8 cellular contexts compared by ENCODE assay signal in the genomic region with DNA sequence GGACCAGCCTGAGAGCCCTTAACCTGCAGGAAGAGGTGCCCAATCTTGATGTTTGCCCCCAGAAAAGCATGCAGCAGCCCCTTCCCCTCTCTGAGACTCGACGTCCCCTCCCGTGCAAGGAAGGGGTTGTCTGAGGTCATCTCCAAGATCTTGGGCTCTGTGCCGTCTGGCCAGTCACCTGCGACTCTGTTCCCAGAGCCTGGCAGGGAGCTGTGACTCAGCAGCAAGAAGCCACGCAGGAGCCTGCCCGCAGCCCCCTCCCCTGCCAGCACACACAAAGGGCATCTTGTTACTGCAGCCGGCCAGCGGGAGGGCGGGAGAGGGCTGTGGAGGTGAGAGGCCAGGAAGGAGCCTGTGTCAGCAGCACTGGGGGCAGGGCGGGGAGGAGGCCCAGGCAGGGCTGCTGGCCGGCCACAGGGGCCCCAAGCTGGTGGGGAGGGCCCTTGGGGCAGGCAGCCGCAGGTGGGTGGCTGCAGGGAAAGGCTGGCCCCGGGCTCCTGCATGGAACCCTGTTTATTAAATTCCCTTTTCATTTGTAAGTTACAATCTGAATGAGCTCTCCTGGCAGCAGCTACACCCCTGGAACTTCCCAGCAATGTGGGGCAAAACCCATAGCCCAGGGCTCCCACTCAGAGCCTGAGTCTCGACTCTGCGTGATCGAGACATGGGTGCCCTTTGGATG.
DNase-seq lines count a peak whose midpoint lies in the region; ATAC-seq and TF ChIP-seq lines count a peak whose summit lies in the region.

No MANE protein-coding gene starts in this region.

- H3K27me3 Mint-ChIP-seq in CD8-positive, alpha-beta T cell (ENCODE audit: low read depth) = no peaks in the 10 kb centered on the region

- no peak overlapping the region for H3K27ac ChIP-seq in neural cell (ENCODE audit: low read length)
- no peak overlapping the region for H3K27ac ChIP-seq in CD8-positive, alpha-beta T cell (ENCODE audit: low read depth, low read length)

- no peaks in the 10 kb centered on the region for H3K9me2 ChIP-seq in neural cell (ENCODE audit: insufficient read depth, low read length)

- no peak overlapping the region for H2AFZ ChIP-seq in neural cell (ENCODE audit: low read depth, low read length)

- no peaks in the 10 kb centered on the region for H3K4me1 ChIP-seq in CD8-positive, alpha-beta T cell (ENCODE audit: insufficient read depth, low read length)

- H3K27ac Mint-ChIP-seq in CD8-positive, alpha-beta T cell = no peak overlapping the region

- intact Hi-C loops in CD8-positive, alpha-beta T cell (cut with DNase I, micrococcal nuclease) = no loop called here

- CTCF ChIA-PET in CD8-positive, alpha-beta T cell (lab: Charles Lee) = interaction anchor here (1.2 to 1.8 kb wide), 2 partner anchors 87 to 230 kb away, joined by 3 to 4 read pairs; no protein-coding TSS in a partner anchor

- no peaks in the 10 kb centered on the region for H3K9me3 ChIP-seq in neural cell (ENCODE audit: low read length)
- H3K9me3 ChIP-seq in CD8-positive, alpha-beta T cell (ENCODE audit: low read length) = no peaks in the 10 kb centered on the region

- no peaks in the 10 kb centered on the region for H3K36me3 ChIP-seq in neural cell (ENCODE audit: insufficient read depth, low read length)
- no peaks in the 10 kb centered on the region for H3K36me3 ChIP-seq in CD8-positive, alpha-beta T cell (ENCODE audit: insufficient read depth, low read length)

- DNase-seq in DMS153 treated with DMSO at 0.1 percent for 48 hours (lab: John Stamatoyannopoulos, UW; ENCODE audit: unreplicated experiment) = peak; percentile 76
- DNase-seq in NCI-H2196 treated with DMSO at 0.1 percent for 48 hours (lab: John Stamatoyannopoulos, UW; ENCODE audit: unreplicated experiment) = peak; percentile 53
- peak; percentile 56 for DNase-seq in dermis blood vessel endothelial cell
- DNase-seq in stimulated activated CD4-positive, alpha-beta T cell treated with anti-CD3 and anti-CD28 coated beads, Interleukin-4, amount 100 ng/mL, for 24 hours = no peak
- no peak for DNase-seq in CD8-positive, alpha-beta T cell

- no peak for TF ChIP-seq RAD21 in neural cell (conservative IDR thresholded peaks at IDR 0.05)

- H3F3A ChIP-seq in neural cell (ENCODE audit: insufficient read depth, low read length, poor library complexity, severe bottlenecking) = no peaks in the 10 kb centered on the region

- ATAC-seq in HG02970 (IDR thresholded peaks at IDR 0.05; ENCODE audit: low FRiP score, unreplicated experiment) = no peak
- ATAC-seq in HG03469 (IDR thresholded peaks at IDR 0.05; ENCODE audit: unreplicated experiment) = no peak
- ATAC-seq in CD8-positive, alpha-beta T cell = no peak

- POLR2A ChIA-PET in CD8-positive, alpha-beta T cell (lab: Charles Lee) = interaction anchor here (0.9 kb wide), 1 partner anchor 48 kb away, joined by 3 read pairs; no protein-coding TSS in a partner anchor

- no peaks in the 10 kb centered on the region for H3K36me3 Mint-ChIP-seq in CD8-positive, alpha-beta T cell

- H3K79me2 ChIP-seq in neural cell (replicated peaks; ENCODE audit: insufficient read depth, low read length) = no peaks in the 10 kb centered on the region

- TF ChIP-seq EP300 in neural cell (conservative IDR thresholded peaks at IDR 0.05; ENCODE audit: poor library complexity, severe bottlenecking) = no peak

- no peaks in the 10 kb centered on the region for H4K20me1 ChIP-seq in neural cell (ENCODE audit: insufficient read depth)

- H3K9ac ChIP-seq in neural cell (ENCODE audit: low read length) = peak overlapping the region; percentile 29

- H3K9me3 Mint-ChIP-seq in CD8-positive, alpha-beta T cell = no peaks in the 10 kb centered on the region

- no peak overlapping the region for H3K4me3 ChIP-seq in neural cell (ENCODE audit: low read length)
- no peak overlapping the region for H3K4me3 ChIP-seq in CD8-positive, alpha-beta T cell (ENCODE audit: low read depth, low read length)

- no peak overlapping the region for H3K4me3 Mint-ChIP-seq in CD8-positive, alpha-beta T cell

- no peaks in the 10 kb centered on the region for H3K4me1 Mint-ChIP-seq in CD8-positive, alpha-beta T cell (ENCODE audit: low read depth)

- H3K4me2 ChIP-seq in neural cell (ENCODE audit: low read length) = no peak overlapping the region

- no peak for TF ChIP-seq CTCF in neural cell (IDR thresholded peaks at IDR 0.05; ENCODE audit: poor library complexity, severe bottlenecking)
- TF ChIP-seq CTCF in CD8-positive, alpha-beta T cell (IDR thresholded peaks at IDR 0.05) = no peak

- no peaks in the 10 kb centered on the region for H3K27me3 ChIP-seq in neural cell (ENCODE audit: insufficient read depth, low read depth, low read length)
- H3K27me3 ChIP-seq in CD8-positive, alpha-beta T cell (ENCODE audit: insufficient read depth, low read length) = no peaks in the 10 kb centered on the region

TF ChIP-seq in neural cell, 6 proteins besides CTCF, POLR2A, EP300 and RAD21:
- TF ChIP-seq, protein P1, sequence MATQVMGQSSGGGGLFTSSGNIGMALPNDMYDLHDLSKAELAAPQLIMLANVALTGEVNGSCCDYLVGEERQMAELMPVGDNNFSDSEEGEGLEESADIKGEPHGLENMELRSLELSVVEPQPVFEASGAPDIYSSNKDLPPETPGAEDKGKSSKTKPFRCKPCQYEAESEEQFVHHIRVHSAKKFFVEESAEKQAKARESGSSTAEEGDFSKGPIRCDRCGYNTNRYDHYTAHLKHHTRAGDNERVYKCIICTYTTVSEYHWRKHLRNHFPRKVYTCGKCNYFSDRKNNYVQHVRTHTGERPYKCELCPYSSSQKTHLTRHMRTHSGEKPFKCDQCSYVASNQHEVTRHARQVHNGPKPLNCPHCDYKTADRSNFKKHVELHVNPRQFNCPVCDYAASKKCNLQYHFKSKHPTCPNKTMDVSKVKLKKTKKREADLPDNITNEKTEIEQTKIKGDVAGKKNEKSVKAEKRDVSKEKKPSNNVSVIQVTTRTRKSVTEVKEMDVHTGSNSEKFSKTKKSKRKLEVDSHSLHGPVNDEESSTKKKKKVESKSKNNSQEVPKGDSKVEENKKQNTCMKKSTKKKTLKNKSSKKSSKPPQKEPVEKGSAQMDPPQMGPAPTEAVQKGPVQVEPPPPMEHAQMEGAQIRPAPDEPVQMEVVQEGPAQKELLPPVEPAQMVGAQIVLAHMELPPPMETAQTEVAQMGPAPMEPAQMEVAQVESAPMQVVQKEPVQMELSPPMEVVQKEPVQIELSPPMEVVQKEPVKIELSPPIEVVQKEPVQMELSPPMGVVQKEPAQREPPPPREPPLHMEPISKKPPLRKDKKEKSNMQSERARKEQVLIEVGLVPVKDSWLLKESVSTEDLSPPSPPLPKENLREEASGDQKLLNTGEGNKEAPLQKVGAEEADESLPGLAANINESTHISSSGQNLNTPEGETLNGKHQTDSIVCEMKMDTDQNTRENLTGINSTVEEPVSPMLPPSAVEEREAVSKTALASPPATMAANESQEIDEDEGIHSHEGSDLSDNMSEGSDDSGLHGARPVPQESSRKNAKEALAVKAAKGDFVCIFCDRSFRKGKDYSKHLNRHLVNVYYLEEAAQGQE (IDR thresholded peaks at IDR 0.05; ENCODE audit: borderline replicate concordance) = no peak
- no peak for TF ChIP-seq MXI1 (conservative IDR thresholded peaks at IDR 0.05; ENCODE audit: poor library complexity, severe bottlenecking)
- no peak for TF ChIP-seq TAF1 (IDR thresholded peaks at IDR 0.05; ENCODE audit: low read depth)
- TF ChIP-seq SMC3 (conservative IDR thresholded peaks at IDR 0.05; ENCODE audit: poor library complexity) = no peak
- no peak for TF ChIP-seq EZH2 (IDR thresholded peaks at IDR 0.05; ENCODE audit: borderline replicate concordance, insufficient read depth, low read length, poor library complexity, severe bottlenecking)
- no peak for TF ChIP-seq POLR2AphosphoS5 (IDR thresholded peaks at IDR 0.05)

Comparison
In these comparisons a context has a peak if more than half of its experiments do, and no peak if none do; other contexts are left out.
1. DNase-seq: peak in DMS153 treated with DMSO at 0.1 percent for 48 hours (single experiment), NCI-H2196 treated with DMSO at 0.1 percent for 48 hours (single experiment) and dermis blood vessel endothelial cell (single experiment); none in stimulated activated CD4-positive, alpha-beta T cell treated with anti-CD3 and anti-CD28 coated beads, Interleukin-4, amount 100 ng/mL, for 24 hours (single experiment) and CD8-positive, alpha-beta T cell (0 of 7).